12 cellular contexts compared by ENCODE assay signal in genomic region chr1:56032276-56032675, GRCh38.
"Had no signal": no experiment of that assay in that cellular context is flagged by ENCODE, and none has a peak within 500 bp of the region (broad histone marks: within the 10 kb centered on the region; RNA-seq: fewer than 3 reads in every experiment).

No MANE protein-coding gene starts in this region.

- H3K4me3 ChIP-seq: uterus had no signal

- H3K27ac ChIP-seq: foreskin keratinocyte, neutrophil, uterus had no signal

- H3K36me3 ChIP-seq: neutrophil, uterus had no signal

- H3K4me1 ChIP-seq: foreskin keratinocyte, uterus had no signal

- ATAC-seq: esophagus mucosa; foreskin keratinocyte; naive thymus-derived CD4-positive, alpha-beta T cell; right cardiac atrium had no signal

- H3K27me3 ChIP-seq: foreskin keratinocyte, neutrophil, uterus had no signal

- H3K9me3 ChIP-seq: neutrophil, uterus had no signal

- DNase-seq: effector memory CD4-positive, alpha-beta T cell; foreskin keratinocyte; kidney glomerular epithelial cell; naive thymus-derived CD4-positive, alpha-beta T cell; nephron progenitor cell; right cardiac atrium; small intestine; stimulated activated CD4-positive, alpha-beta T cell treated with anti-CD3 and anti-CD28 coated beads, Interleukin-2, amount 100 ng/mL, for 48 hours; stimulated activated naive CD4-positive, alpha-beta T cell treated with Interleukin-2 at 50 U/mL for 16 hours; uterus had no signal
